Comparison of ENCODE assay signal across 21 cellular contexts in the genomic region with DNA sequence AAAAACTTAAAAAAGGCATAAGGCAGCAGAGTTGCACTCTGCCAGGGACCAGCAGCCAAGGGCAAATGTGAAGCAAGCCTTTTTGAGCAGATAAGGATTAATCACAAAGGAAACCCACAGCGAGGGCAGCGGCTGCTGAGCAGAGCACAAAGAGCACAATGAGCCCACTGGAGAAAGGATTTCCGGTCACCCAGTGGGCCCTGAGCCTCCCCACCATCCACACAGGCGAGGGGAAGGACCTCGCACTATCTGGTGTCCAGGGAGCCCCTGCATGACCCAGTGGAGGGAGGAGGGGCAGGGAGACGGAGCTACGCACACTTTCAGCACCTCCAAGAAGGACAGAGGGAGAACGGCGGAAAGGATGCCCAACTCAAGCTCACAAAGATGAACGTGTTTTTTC. TPM values are rescaled to one million over a fixed set of nuclear protein-coding genes. Genes with fewer than 3 reads are reported as not detected.
DNase-seq lines count a peak whose midpoint lies in the region; ATAC-seq lines count a peak whose summit lies in the region.
"Had no signal": no experiment of that assay in that cellular context is flagged by ENCODE, and none has a peak within 500 bp of the region (broad histone marks: within the 10 kb centered on the region; RNA-seq: fewer than 3 reads in every experiment).

No MANE protein-coding gene starts in this region.

- H3K27ac Mint-ChIP-seq in T-cell: no peak overlapping the region
- H3K27ac Mint-ChIP-seq: CD4-positive, alpha-beta memory T cell; naive thymus-derived CD4-positive, alpha-beta T cell had no signal

- peak; percentile 37 for DNase-seq in astrocyte of the hippocampus (ENCODE audit: low read depth, low spot score)
- peak; percentile 66 for DNase-seq in iPS-NIHi7 (ENCODE audit: extremely low spot score)
- DNase-seq in retina: peak; percentile 39
- no peak for DNase-seq in T-cell
- no peak for DNase-seq in HUDEP-2 (lab: John Stamatoyannopoulos, UW; ENCODE audit: unreplicated experiment in 76 of 76)
- DNase-seq: activated CD4-positive, CD25-positive, alpha-beta regulatory T cell; activated effector memory CD4-positive, alpha-beta T cell treated with Interleukin-2 at 50 U/mL for 16 hours; CD4-positive, alpha-beta memory T cell; DMS79 treated with DMSO at 0.1 percent for 48 hours; foreskin keratinocyte; naive thymus-derived CD4-positive, alpha-beta T cell; NCI-H1048; NCI-H524 treated with DMSO at 0.1 percent for 48 hours; psoas muscle; SHP77 treated with DMSO at 0.1 percent for 48 hours had no signal

- H3K36me3 Mint-ChIP-seq in T-cell: no peaks in the 10 kb centered on the region
- H3K36me3 Mint-ChIP-seq: CD4-positive, alpha-beta memory T cell; naive thymus-derived CD4-positive, alpha-beta T cell had no signal

- peak overlapping the region; percentile 25 for H3K27ac ChIP-seq in HUES48 (ENCODE audit: low read depth, low read length)
- H3K27ac ChIP-seq: foreskin keratinocyte had no signal

- H3K27me3 ChIP-seq in HUES48 (ENCODE audit: control insufficient read depth, insufficient read depth, low read length): no peaks in the 10 kb centered on the region
- H3K27me3 ChIP-seq: adrenal gland, foreskin keratinocyte had no signal

- H3K36me3 ChIP-seq in HUES48 (ENCODE audit: control insufficient read depth, insufficient read depth, low read length): no peaks in the 10 kb centered on the region
- H3K36me3 ChIP-seq: adrenal gland had no signal

- POLR2A ChIA-PET in T-cell (lab: Charles Lee): no interaction called here

- no peaks in the 10 kb centered on the region for H3K9me3 Mint-ChIP-seq in T-cell
- H3K9me3 Mint-ChIP-seq: CD4-positive, alpha-beta memory T cell had no signal

- ATAC-seq in GM21619 (IDR thresholded peaks at IDR 0.05; ENCODE audit: unreplicated experiment): no peak
- no peak for ATAC-seq in T-cell (replicated peaks in 1 of 4)
- ATAC-seq in GM18519 (IDR thresholded peaks at IDR 0.05; ENCODE audit: low FRiP score, unreplicated experiment): no peak
- ATAC-seq: naive thymus-derived CD4-positive, alpha-beta T cell had no signal

- H3K4me3 Mint-ChIP-seq in T-cell: no peak overlapping the region
- H3K4me3 Mint-ChIP-seq: CD4-positive, alpha-beta memory T cell; naive thymus-derived CD4-positive, alpha-beta T cell had no signal

- H3K4me3 ChIP-seq in HUES48 (ENCODE audit: low read depth, low read length): no peak overlapping the region
- H3K4me3 ChIP-seq: adrenal gland had no signal

- H3K9me3 ChIP-seq in HUES48 (ENCODE audit: control insufficient read depth, insufficient read depth, low read length): no peaks in the 10 kb centered on the region
- H3K9me3 ChIP-seq: adrenal gland, psoas muscle had no signal

- H3K9ac ChIP-seq in HUES48 (ENCODE audit: low read depth, low read length): no peak overlapping the region

- CTCF ChIA-PET in T-cell (lab: Charles Lee): no interaction called here

- peaks cover 22% of the 10 kb centered on the region in 2 donors for H3K27me3 Mint-ChIP-seq in T-cell

- H3K4me1 ChIP-seq in HUES48 (ENCODE audit: control insufficient read depth, insufficient read depth, low read length): peaks cover 29% of the 10 kb centered on the region

- H3K4me1 Mint-ChIP-seq in T-cell: no peaks in the 10 kb centered on the region
- H3K4me1 Mint-ChIP-seq: CD4-positive, alpha-beta memory T cell; naive thymus-derived CD4-positive, alpha-beta T cell had no signal

RNA-seq across cellular contexts. Expression of gene COL4A1, which starts 40.0 kb away (rescaled TPM):
- total RNA-seq in T-cell: 1 to 10 TPM in 1 of 5 donors, under 1 TPM in 2, not detected in 2; 0.49 to 1.3 (median 0.85) TPM
- total RNA-seq: activated CD8-positive, alpha-beta memory T cell treated with anti-CD3 and anti-CD28 coated beads for 36 hours; CD4-positive, alpha-beta memory T cell; T-helper 2 cell treated with Interferon-gamma antibody and Interleukin-4, amounts not matched to agents 100 ng/mL and 5 ng/mL, for 36 hours had no signal

RNA-seq across cellular contexts. Expression of gene COL4A2, which starts 40.1 kb away (rescaled TPM):
- total RNA-seq in T-cell: 1 to 10 TPM in 2 of 5 donors, under 1 TPM in 1, not detected in 2; 0.72 to 2.2 (median 1.6) TPM
- total RNA-seq: activated CD8-positive, alpha-beta memory T cell treated with anti-CD3 and anti-CD28 coated beads for 36 hours; CD4-positive, alpha-beta memory T cell; T-helper 2 cell treated with Interferon-gamma antibody and Interleukin-4, amounts not matched to agents 100 ng/mL and 5 ng/mL, for 36 hours had no signal

Comparison
In these comparisons a context has a peak if more than half of its experiments do, and no peak if none do; other contexts are left out.
1. DNase-seq: peak in astrocyte of the hippocampus (single experiment), iPS-NIHi7 (single experiment) and retina (single experiment); none in T-cell (0 of 34) and HUDEP-2 (0 of 76).